In the genomic region with DNA sequence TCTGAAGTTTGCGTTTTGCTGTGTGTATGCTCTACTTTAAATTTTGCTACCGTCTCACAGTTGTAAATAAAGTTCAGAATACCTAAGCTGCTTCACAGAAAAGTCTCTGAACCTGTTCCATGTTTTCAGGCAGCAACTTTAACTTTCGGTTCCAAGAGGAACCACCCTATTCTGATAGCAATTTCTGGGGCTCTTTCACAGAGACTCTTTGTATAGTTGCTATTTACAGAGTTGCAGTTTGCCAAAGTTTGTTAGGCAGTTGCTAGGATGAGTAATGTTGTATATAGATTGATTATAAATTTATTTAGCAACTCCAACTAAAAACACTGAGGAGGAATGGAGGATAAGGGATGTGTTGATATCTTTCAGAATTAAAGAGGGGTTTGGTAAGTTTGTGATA, we compare ENCODE assay signal across 1 cellular context.
TF ChIP-seq lines count a peak whose summit lies in the region.

No MANE protein-coding gene starts in this region.

TF ChIP-seq in K562, 482 proteins besides CTCF, POLR2A, EP300 and RAD21:
- TF ChIP-seq POLR2AphosphoS2 (IDR thresholded peaks at IDR 0.05; ENCODE audit: low read length) = no peak
- TF ChIP-seq, protein P1, sequence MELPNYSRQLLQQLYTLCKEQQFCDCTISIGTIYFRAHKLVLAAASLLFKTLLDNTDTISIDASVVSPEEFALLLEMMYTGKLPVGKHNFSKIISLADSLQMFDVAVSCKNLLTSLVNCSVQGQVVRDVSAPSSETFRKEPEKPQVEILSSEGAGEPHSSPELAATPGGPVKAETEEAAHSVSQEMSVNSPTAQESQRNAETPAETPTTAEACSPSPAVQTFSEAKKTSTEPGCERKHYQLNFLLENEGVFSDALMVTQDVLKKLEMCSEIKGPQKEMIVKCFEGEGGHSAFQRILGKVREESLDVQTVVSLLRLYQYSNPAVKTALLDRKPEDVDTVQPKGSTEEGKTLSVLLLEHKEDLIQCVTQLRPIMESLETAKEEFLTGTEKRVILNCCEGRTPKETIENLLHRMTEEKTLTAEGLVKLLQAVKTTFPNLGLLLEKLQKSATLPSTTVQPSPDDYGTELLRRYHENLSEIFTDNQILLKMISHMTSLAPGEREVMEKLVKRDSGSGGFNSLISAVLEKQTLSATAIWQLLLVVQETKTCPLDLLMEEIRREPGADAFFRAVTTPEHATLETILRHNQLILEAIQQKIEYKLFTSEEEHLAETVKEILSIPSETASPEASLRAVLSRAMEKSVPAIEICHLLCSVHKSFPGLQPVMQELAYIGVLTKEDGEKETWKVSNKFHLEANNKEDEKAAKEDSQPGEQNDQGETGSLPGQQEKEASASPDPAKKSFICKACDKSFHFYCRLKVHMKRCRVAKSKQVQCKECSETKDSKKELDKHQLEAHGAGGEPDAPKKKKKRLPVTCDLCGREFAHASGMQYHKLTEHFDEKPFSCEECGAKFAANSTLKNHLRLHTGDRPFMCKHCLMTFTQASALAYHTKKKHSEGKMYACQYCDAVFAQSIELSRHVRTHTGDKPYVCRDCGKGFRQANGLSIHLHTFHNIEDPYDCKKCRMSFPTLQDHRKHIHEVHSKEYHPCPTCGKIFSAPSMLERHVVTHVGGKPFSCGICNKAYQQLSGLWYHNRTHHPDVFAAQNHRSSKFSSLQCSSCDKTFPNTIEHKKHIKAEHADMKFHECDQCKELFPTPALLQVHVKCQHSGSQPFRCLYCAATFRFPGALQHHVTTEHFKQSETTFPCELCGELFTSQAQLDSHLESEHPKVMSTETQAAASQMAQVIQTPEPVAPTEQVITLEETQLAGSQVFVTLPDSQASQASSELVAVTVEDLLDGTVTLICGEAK (IDR thresholded peaks at IDR 0.05) = peak; percentile 66
- TF ChIP-seq, protein P1 (CRISPR knock-in tag; IDR thresholded peaks at IDR 0.05) = no peak
